19 cellular contexts compared by ENCODE assay signal in genomic region chr6:146269482-146269881, GRCh38.
"Had no signal": no experiment of that assay in that cellular context is flagged by ENCODE, and none has a peak within 500 bp of the region (broad histone marks: within the 10 kb centered on the region; RNA-seq: fewer than 3 reads in every experiment).

No MANE protein-coding gene starts in this region.

- H3K9me3 ChIP-seq: MG63, SK-N-SH had no signal

- H3K36me3 ChIP-seq: MG63 had no signal

- H3K9ac ChIP-seq: SK-N-SH had no signal

- H3K4me2 ChIP-seq: SK-N-SH had no signal

- H3K4me3 ChIP-seq: MG63 had no signal

- H3K27me3 ChIP-seq: MG63 had no signal

- DNase-seq: Karpas-422, KG1, MG63, NCI-H1092 treated with DMSO at 0.1 percent for 48 hours, NCI-H1436, NCI-H187, NCI-H2029, NCI-H2081 treated with DMSO at 0.1 percent for 48 hours, NCI-H2171, NCI-H226, NCI-H446, NCI-H510A, NCI-H524 treated with DMSO at 0.1 percent for 48 hours, NCI-H69, NCI-H774, RPMI8226, SHP77, SK-N-SH, SW 1271 had no signal

- H3K9me2 ChIP-seq: SK-N-SH had no signal
